22 cellular contexts compared by ENCODE assay signal in genomic region chr10:49089789-49090595, GRCh38. TPM values are rescaled to one million over a fixed set of nuclear protein-coding genes. Genes with fewer than 3 reads are reported as not detected.
DNase-seq lines count a peak whose midpoint lies in the region; ATAC-seq and TF ChIP-seq lines count a peak whose summit lies in the region.
"Had no signal": no experiment of that assay in that cellular context is flagged by ENCODE, and none has a peak within 500 bp of the region (broad histone marks: within the 10 kb centered on the region; RNA-seq: fewer than 3 reads in every experiment).

No MANE protein-coding gene starts in this region.

- peaks cover 0 to 2% of the 10 kb centered on the region in 2 donors for H3K27me3 Mint-ChIP-seq in CD4-positive, alpha-beta memory T cell

- H3K27me3 ChIP-seq in right cardiac atrium (ENCODE audit: control insufficient read depth, insufficient read depth): no peaks in the 10 kb centered on the region
- H3K27me3 ChIP-seq in CD4-positive, alpha-beta memory T cell (ENCODE audit: insufficient read depth, low read length): no peaks in the 10 kb centered on the region
- H3K27me3 ChIP-seq: colonic mucosa, foreskin keratinocyte had no signal

- DNase-seq in GM03348 (ENCODE audit: low spot score): peak; percentile 35
- peak; percentile 70 for DNase-seq in choroid plexus epithelial cell (ENCODE audit: low read depth)
- peak in 1 of 3 donors; percentile 24 for DNase-seq in right cardiac atrium
- DNase-seq in smooth muscle cell of the brain vasculature (ENCODE audit: low read depth, low spot score): peak; percentile 85
- DNase-seq in NCI-H1105 (lab: John Stamatoyannopoulos, UW): no peak
- DNase-seq in CD4-positive, alpha-beta memory T cell: no peak
- DNase-seq in COLO668 (lab: John Stamatoyannopoulos, UW; ENCODE audit: unreplicated experiment): no peak
- DNase-seq: activated naive CD8-positive, alpha-beta T cell treated with anti-CD3 and anti-CD28 coated beads, Interleukin-2, amount 50 U/mL, for 24 hours; CD8-positive, alpha-beta memory T cell; colonic mucosa; DND-41; foreskin keratinocyte; left colon; NCI-H187 treated with DMSO at 0.1 percent for 48 hours; NK-92 treated with Interleukin-12 subunit alpha and Interleukin-12 subunit beta, amount 100 ng/mL, for 24 hours had no signal

- POLR2A ChIA-PET in CD4-positive, alpha-beta memory T cell (lab: Charles Lee; ENCODE audit: partially characterized antibody): no interaction called here

- TF ChIP-seq CTCF in choroid plexus epithelial cell (conservative IDR thresholded peaks at IDR 0.05; ENCODE audit: low read depth, low read length): no peak

- 45% methylated on average over 1 of the region's 1 CpG for WGBS in right cardiac atrium

- no peaks in the 10 kb centered on the region for H3K4me1 Mint-ChIP-seq in CD4-positive, alpha-beta memory T cell
- H3K4me1 Mint-ChIP-seq: activated naive CD8-positive, alpha-beta T cell treated with anti-CD3 and anti-CD28 coated beads, Interleukin-2, amount 50 U/mL, for 24 hours; CD8-positive, alpha-beta memory T cell had no signal

- peak overlapping the region; percentile 18 for H3K27ac ChIP-seq in right cardiac atrium (ENCODE audit: low read length)
- no peak overlapping the region for H3K27ac ChIP-seq in CD4-positive, alpha-beta memory T cell (ENCODE audit: low read depth, low read length)
- H3K27ac ChIP-seq: colonic mucosa, foreskin keratinocyte, HL-60, RWPE1 had no signal

- H3K4me1 ChIP-seq in right cardiac atrium (ENCODE audit: control insufficient read depth, insufficient read depth, low read length): peaks cover 20% of the 10 kb centered on the region
- no peaks in the 10 kb centered on the region for H3K4me1 ChIP-seq in CD4-positive, alpha-beta memory T cell (ENCODE audit: insufficient read depth, low read length)
- H3K4me1 ChIP-seq: colonic mucosa, foreskin keratinocyte had no signal

- H3K4me3 Mint-ChIP-seq in CD4-positive, alpha-beta memory T cell: no peak overlapping the region
- H3K4me3 Mint-ChIP-seq: activated naive CD8-positive, alpha-beta T cell treated with anti-CD3 and anti-CD28 coated beads, Interleukin-2, amount 50 U/mL, for 24 hours; CD8-positive, alpha-beta memory T cell; IgD-negative memory B cell had no signal

- no peak overlapping the region for H3K4me3 ChIP-seq in choroid plexus epithelial cell (ENCODE audit: low read depth, low read length)
- no peak overlapping the region for H3K4me3 ChIP-seq in right cardiac atrium (ENCODE audit: low read length)
- no peak overlapping the region for H3K4me3 ChIP-seq in CD4-positive, alpha-beta memory T cell (ENCODE audit: low read length in 2 of 2)
- H3K4me3 ChIP-seq: colonic mucosa had no signal

- intact Hi-C loops in right cardiac atrium (cut with DNase I): no loop called here
- intact Hi-C loops in CD4-positive, alpha-beta memory T cell (cut with micrococcal nuclease): no loop called here

- H3K9me3 ChIP-seq in right cardiac atrium (ENCODE audit: control insufficient read depth, low read length): no peaks in the 10 kb centered on the region
- H3K9me3 ChIP-seq in CD4-positive, alpha-beta memory T cell (ENCODE audit: control insufficient read depth in 1 of 2, low read length in 2 of 2): no peaks in the 10 kb centered on the region
- H3K9me3 ChIP-seq: colonic mucosa had no signal

- no peaks in the 10 kb centered on the region for H3K36me3 Mint-ChIP-seq in CD4-positive, alpha-beta memory T cell
- H3K36me3 Mint-ChIP-seq: IgD-negative memory B cell had no signal

- CTCF ChIA-PET in CD4-positive, alpha-beta memory T cell (lab: Charles Lee; ENCODE audit: partially characterized antibody): interaction anchor here (1.8 kb wide), 1 partner anchor 23 kb away, joined by 4 read pairs; no protein-coding TSS in a partner anchor

- ATAC-seq in right cardiac atrium: peak; percentile 53 to 69
- ATAC-seq in GM21529 (IDR thresholded peaks at IDR 0.05; ENCODE audit: unreplicated experiment): no peak
- ATAC-seq: activated naive CD8-positive, alpha-beta T cell treated with anti-CD3 and anti-CD28 coated beads, Interleukin-2, amount 50 U/mL, for 24 hours; foreskin keratinocyte; left colon had no signal

- no peaks in the 10 kb centered on the region for H3K36me3 ChIP-seq in CD4-positive, alpha-beta memory T cell (ENCODE audit: insufficient read depth, low read length)
- H3K36me3 ChIP-seq: colonic mucosa had no signal

- H3K9me3 Mint-ChIP-seq in CD4-positive, alpha-beta memory T cell: peaks cover 4 to 18% (median 16%) of the 10 kb centered on the region in 8 donors

- no peak overlapping the region for H3K27ac Mint-ChIP-seq in CD4-positive, alpha-beta memory T cell
- H3K27ac Mint-ChIP-seq: activated naive CD8-positive, alpha-beta T cell treated with anti-CD3 and anti-CD28 coated beads, Interleukin-2, amount 50 U/mL, for 24 hours; CD8-positive, alpha-beta memory T cell; IgD-negative memory B cell had no signal

RNA-seq across cellular contexts. Expression of gene VSTM4, which starts 25.3 kb away (rescaled TPM):
- 10 to 100 TPM; 20.3 to 23.8 (median 22.1) TPM for total RNA-seq in right cardiac atrium
- polyA plus RNA-seq in right cardiac atrium: 9.9 TPM
- total RNA-seq in CD4-positive, alpha-beta memory T cell: not detected
- polyA plus RNA-seq in CD4-positive, alpha-beta memory T cell: not detected
- total RNA-seq: foreskin keratinocyte had no signal
- polyA plus RNA-seq: CD8-positive, alpha-beta memory T cell; foreskin keratinocyte; IgD-negative memory B cell had no signal

RNA-seq across cellular contexts. Expression of gene FAM170B, which starts 43.8 kb away (rescaled TPM):
- not detected for total RNA-seq in right cardiac atrium
- polyA plus RNA-seq in right cardiac atrium: not detected
- total RNA-seq in CD4-positive, alpha-beta memory T cell: not detected
- not detected for polyA plus RNA-seq in CD4-positive, alpha-beta memory T cell
- total RNA-seq: CD8-positive, alpha-beta memory T cell; colonic mucosa; foreskin keratinocyte; H1; left colon; osteocyte; temporal lobe had no signal
- polyA plus RNA-seq: CD8-positive, alpha-beta memory T cell; foreskin keratinocyte; H1; IgD-negative memory B cell had no signal

Comparison
In these comparisons a context has a peak if more than half of its experiments do, and no peak if none do; other contexts are left out.
1. DNase-seq: peak in GM03348 (single experiment), choroid plexus epithelial cell (single experiment) and smooth muscle cell of the brain vasculature (single experiment); none in NCI-H1105 (single experiment), CD4-positive, alpha-beta memory T cell (0 of 5) and COLO668 (single experiment).
2. RNA of gene VSTM4, which starts 25.3 kb away (total RNA-seq): 20.3 to 23.8 TPM in right cardiac atrium; not detected in CD4-positive, alpha-beta memory T cell; every median in the first group is over 10 times any median in the second.